ENCODE assay signal across 8 cellular contexts in the genomic region with DNA sequence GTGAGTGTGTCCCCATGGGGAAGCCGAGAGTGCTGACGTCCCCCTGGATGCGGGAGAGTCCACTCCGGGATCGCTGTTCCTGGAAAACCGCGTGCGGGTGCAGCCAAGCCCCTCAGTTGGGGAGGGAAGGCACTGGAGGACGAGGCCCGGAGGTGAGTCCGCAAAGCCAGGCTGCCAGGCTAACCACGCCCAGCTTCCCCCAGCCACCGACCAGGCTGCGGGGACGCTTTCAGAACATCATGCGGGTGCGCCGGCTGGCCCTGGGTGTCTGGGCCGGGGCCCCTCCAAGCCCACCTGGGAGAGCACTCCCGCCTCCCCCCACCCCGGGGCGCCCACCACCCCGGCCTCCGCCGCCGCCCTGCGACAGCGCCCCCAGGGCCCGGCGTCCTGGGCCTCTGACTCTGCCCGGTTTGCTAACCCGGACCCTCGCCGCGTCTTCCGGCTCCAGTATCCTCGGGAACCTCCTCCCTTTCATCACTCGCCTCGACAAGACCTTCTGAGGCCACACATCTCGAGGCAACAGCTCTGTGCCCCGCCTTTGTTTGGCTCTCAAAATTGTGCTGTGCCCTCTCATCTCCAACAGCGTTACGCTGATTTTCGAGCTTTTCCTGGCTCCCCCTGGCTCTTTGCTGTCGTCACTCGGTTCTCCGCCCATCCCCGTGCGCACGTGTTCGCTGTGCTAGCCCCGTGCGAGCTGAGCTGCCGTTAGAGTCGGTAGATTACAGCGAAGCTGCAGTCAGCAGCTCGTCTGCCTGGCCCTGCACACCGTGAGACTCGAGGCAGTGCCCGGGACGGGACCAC. TPM values are rescaled to one million over a fixed set of nuclear protein-coding genes. Genes with fewer than 3 reads are reported as not detected.
DNase-seq lines count a peak whose midpoint lies in the region; ATAC-seq lines count a peak whose summit lies in the region.

No MANE protein-coding gene starts in this region.

- POLR2A ChIA-PET in activated CD8-positive, alpha-beta T cell treated with anti-CD3 and anti-CD28 coated beads, Interleukin-2, amount 10 ng/mL, durations not matched to agents 7 days and 5 days (lab: Charles Lee): no interaction called here

- peak; percentile 80 for ATAC-seq in activated CD8-positive, alpha-beta T cell treated with anti-CD3 and anti-CD28 coated beads, Interleukin-2, amount 10 ng/mL, durations not matched to agents 7 days and 5 days
- ATAC-seq in GM21737 (IDR thresholded peaks at IDR 0.05; ENCODE audit: unreplicated experiment) (no peak), GM21717 (IDR thresholded peaks at IDR 0.05; ENCODE audit: unreplicated experiment) (no peak), HG02870 (IDR thresholded peaks at IDR 0.05; ENCODE audit: unreplicated experiment) (no peak)

- peaks cover 8% of the 10 kb centered on the region for H3K4me1 ChIP-seq in effector memory CD4-positive, alpha-beta T cell (ENCODE audit: control insufficient read depth, insufficient read depth, low read length, poor library complexity, severe bottlenecking)

- H3K4me1 Mint-ChIP-seq in activated CD8-positive, alpha-beta T cell treated with anti-CD3 and anti-CD28 coated beads, Interleukin-2, amount 10 ng/mL, durations not matched to agents 7 days and 5 days (ENCODE audit: low read depth): peaks cover 7% of the 10 kb centered on the region

- H3K9me3 Mint-ChIP-seq in activated CD8-positive, alpha-beta T cell treated with anti-CD3 and anti-CD28 coated beads, Interleukin-2, amount 10 ng/mL, durations not matched to agents 7 days and 5 days (ENCODE audit: insufficient read depth): no peaks in the 10 kb centered on the region

- no peak overlapping the region for H3K27ac ChIP-seq in effector memory CD4-positive, alpha-beta T cell (ENCODE audit: insufficient read depth, low read length, poor library complexity, severe bottlenecking)

- H3K36me3 ChIP-seq in effector memory CD4-positive, alpha-beta T cell (ENCODE audit: control insufficient read depth, insufficient read depth, low read length): no peaks in the 10 kb centered on the region

- no peaks in the 10 kb centered on the region for H3K36me3 Mint-ChIP-seq in activated CD8-positive, alpha-beta T cell treated with anti-CD3 and anti-CD28 coated beads, Interleukin-2, amount 10 ng/mL, durations not matched to agents 7 days and 5 days (ENCODE audit: low read depth)

- peak overlapping the region; percentile 71 for H3K27ac Mint-ChIP-seq in activated CD8-positive, alpha-beta T cell treated with anti-CD3 and anti-CD28 coated beads, Interleukin-2, amount 10 ng/mL, durations not matched to agents 7 days and 5 days

- peak overlapping the region; percentile 46 for H3K4me3 ChIP-seq in effector memory CD4-positive, alpha-beta T cell (ENCODE audit: insufficient read depth, low read depth, low read length, poor library complexity, severe bottlenecking)

- DNase-seq in GM03348 (ENCODE audit: low spot score) (peak; percentile 50), myocyte (ENCODE audit: low read depth) (peak; percentile 21)
- DNase-seq in activated CD8-positive, alpha-beta T cell treated with anti-CD3 and anti-CD28 coated beads, Interleukin-2, amount 10 ng/mL, durations not matched to agents 7 days and 5 days: peak; percentile 52
- DNase-seq in effector memory CD4-positive, alpha-beta T cell: peak; percentile 8 to 35 (median 24)
- peak; percentile 26 for DNase-seq in stimulated activated CD8-positive, alpha-beta memory T cell treated with anti-CD3 and anti-CD28 coated beads, Interleukin-7, amount 100 ng/mL, for 48 hours (ENCODE audit: extremely low read depth in 1 of 2, low read depth in 1 of 2)

- peak overlapping the region; percentile 74 for H3K4me3 Mint-ChIP-seq in activated CD8-positive, alpha-beta T cell treated with anti-CD3 and anti-CD28 coated beads, Interleukin-2, amount 10 ng/mL, durations not matched to agents 7 days and 5 days

- peaks cover 21% of the 10 kb centered on the region for H3K27me3 Mint-ChIP-seq in activated CD8-positive, alpha-beta T cell treated with anti-CD3 and anti-CD28 coated beads, Interleukin-2, amount 10 ng/mL, durations not matched to agents 7 days and 5 days (ENCODE audit: low read depth)

- H3K27me3 ChIP-seq in effector memory CD4-positive, alpha-beta T cell (replicated peaks; ENCODE audit: control insufficient read depth, insufficient read depth, low read length, poor library complexity, severe bottlenecking): no peaks in the 10 kb centered on the region

- H3K9me3 ChIP-seq in effector memory CD4-positive, alpha-beta T cell (ENCODE audit: control insufficient read depth, low read length): no peaks in the 10 kb centered on the region

- CTCF ChIA-PET in activated CD8-positive, alpha-beta T cell treated with anti-CD3 and anti-CD28 coated beads, Interleukin-2, amount 10 ng/mL, durations not matched to agents 7 days and 5 days (lab: Charles Lee): interaction anchor here (1.0 to 1.2 kb wide), 3 partner anchors 12 to 251 kb away, joined by 3 to 4 read pairs (median 3); no protein-coding TSS in a partner anchor

RNA-seq across cellular contexts. Expression of a gene that starts 47.1 kb away (rescaled TPM):
- total RNA-seq in activated CD8-positive, alpha-beta T cell treated with anti-CD3 and anti-CD28 coated beads, Interleukin-2, amount 10 ng/mL, durations not matched to agents 7 days and 5 days: 10 to 100 TPM; 31.9 TPM
- total RNA-seq in myocyte: 38.7 and 43.2 TPM in 2 replicates
- polyA plus RNA-seq in myocyte (2012): 25.2 TPM
